Comparison of ENCODE assay signal across 3 cellular contexts in genomic region chr6:48113130-48113529, GRCh38.
TF ChIP-seq lines count a peak whose summit lies in the region.

No MANE protein-coding gene starts in this region.

TF ChIP-seq in HepG2, 621 proteins besides CTCF, POLR2A, EP300 and RAD21:
- TF ChIP-seq ZNF660 (CRISPR knock-in tag; IDR thresholded peaks at IDR 0.05; ENCODE audit: borderline replicate concordance, low read depth) (no peak), CEBPG (CRISPR knock-in tag; IDR thresholded peaks at IDR 0.05) (no peak), ZNF841 (CRISPR knock-in tag; IDR thresholded peaks at IDR 0.05; ENCODE audit: borderline replicate concordance) (no peak), ZNF383 (CRISPR knock-in tag; IDR thresholded peaks at IDR 0.05; ENCODE audit: borderline replicate concordance) (no peak), E2F1 (CRISPR knock-in tag; IDR thresholded peaks at IDR 0.05) (no peak), HCFC1 (IDR thresholded peaks at IDR 0.05; ENCODE audit: low read depth, low read length) (no peak), SATB2 (CRISPR knock-in tag; IDR thresholded peaks at IDR 0.05) (no peak), ZNF674 (CRISPR knock-in tag; IDR thresholded peaks at IDR 0.05; ENCODE audit: low read depth) (no peak), SOX13 (IDR thresholded peaks at IDR 0.05) (no peak), SOX13 (CRISPR knock-in tag; conservative IDR thresholded peaks at IDR 0.05 in 1 of 2, IDR thresholded peaks at IDR 0.05 in 1 of 2) (no peak), KMT2B (CRISPR knock-in tag; IDR thresholded peaks at IDR 0.05) (no peak), PRDM10 (CRISPR knock-in tag; IDR thresholded peaks at IDR 0.05; ENCODE audit: low read depth) (no peak)
TF ChIP-seq in HepG2: peak in this region for 0.

TF ChIP-seq in H1, 55 proteins besides CTCF, POLR2A, EP300 and RAD21:
- no peak for TF ChIP-seq CHD2 (IDR thresholded peaks at IDR 0.05; ENCODE audit: low read length)
- TF ChIP-seq JUN (IDR thresholded peaks at IDR 0.05; ENCODE audit: low read depth, low read length) = no peak
- no peak for TF ChIP-seq EZH2 (IDR thresholded peaks at IDR 0.05; ENCODE audit: low read depth, low read length, severe bottlenecking)
- TF ChIP-seq RFX5 (IDR thresholded peaks at IDR 0.05; ENCODE audit: borderline replicate concordance, low read depth, low read length) = no peak
- no peak for TF ChIP-seq ATF3 (IDR thresholded peaks at IDR 0.05; ENCODE audit: insufficient read depth, low read depth, low read length)

TF ChIP-seq in neural cell, 6 proteins besides CTCF, POLR2A, EP300 and RAD21:
- TF ChIP-seq EZH2 (IDR thresholded peaks at IDR 0.05; ENCODE audit: borderline replicate concordance, insufficient read depth, low read length, poor library complexity, severe bottlenecking) = no peak
- TF ChIP-seq SMC3 (conservative IDR thresholded peaks at IDR 0.05; ENCODE audit: poor library complexity) = no peak
- no peak for TF ChIP-seq REST (IDR thresholded peaks at IDR 0.05; ENCODE audit: borderline replicate concordance)
- TF ChIP-seq TAF1 (IDR thresholded peaks at IDR 0.05; ENCODE audit: low read depth) = no peak
- TF ChIP-seq MXI1 (conservative IDR thresholded peaks at IDR 0.05; ENCODE audit: poor library complexity, severe bottlenecking) = no peak
